ENCODE assay signal across 17 cellular contexts in genomic region chr6:6785163-6785521, GRCh38.
"Had no signal": no experiment of that assay in that cellular context is flagged by ENCODE, and none has a peak within 500 bp of the region (broad histone marks: within the 10 kb centered on the region; RNA-seq: fewer than 3 reads in every experiment).

No MANE protein-coding gene starts in this region.

- H3K4me1 Mint-ChIP-seq: activated CD4-positive, alpha-beta T cell treated with anti-CD3 and anti-CD28 coated beads for 36 hours had no signal

- H3K27ac Mint-ChIP-seq: activated CD4-positive, alpha-beta T cell treated with anti-CD3 and anti-CD28 coated beads for 36 hours; activated CD8-positive, alpha-beta T cell treated with anti-CD3 and anti-CD28 coated beads for 36 hours; activated naive CD8-positive, alpha-beta T cell treated with anti-CD3 and anti-CD28 coated beads, Interleukin-2, amount 10 ng/mL, durations not matched to agents 7 days and 5 days; effector memory CD8-positive, alpha-beta T cell; nephron progenitor cell had no signal

- H3K9me3 Mint-ChIP-seq: activated CD8-positive, alpha-beta T cell treated with anti-CD3 and anti-CD28 coated beads for 36 hours; activated naive CD8-positive, alpha-beta T cell treated with anti-CD3 and anti-CD28 coated beads, Interleukin-2, amount 10 ng/mL, durations not matched to agents 7 days and 5 days; effector memory CD8-positive, alpha-beta T cell had no signal

- H3K9me3 ChIP-seq: ascending aorta, SK-N-SH had no signal

- H3K4me3 Mint-ChIP-seq: activated CD4-positive, alpha-beta T cell treated with anti-CD3 and anti-CD28 coated beads for 36 hours; activated CD8-positive, alpha-beta T cell treated with anti-CD3 and anti-CD28 coated beads for 36 hours; activated naive CD8-positive, alpha-beta T cell treated with anti-CD3 and anti-CD28 coated beads, Interleukin-2, amount 10 ng/mL, durations not matched to agents 7 days and 5 days; effector memory CD8-positive, alpha-beta T cell; nephron progenitor cell had no signal

- DNase-seq: activated CD4-positive, alpha-beta T cell treated with anti-CD3 and anti-CD28 coated beads for 36 hours; activated CD8-positive, alpha-beta memory T cell treated with anti-CD3 and anti-CD28 coated beads, Interleukin-2, amount 50 U/mL, for 4 hours; activated CD8-positive, alpha-beta T cell treated with anti-CD3 and anti-CD28 coated beads for 36 hours; activated naive CD8-positive, alpha-beta T cell treated with anti-CD3 and anti-CD28 coated beads, Interleukin-2, amount 10 ng/mL, durations not matched to agents 7 days and 5 days; central memory CD4-positive, alpha-beta T cell; cortex of kidney; effector memory CD8-positive, alpha-beta T cell; left colon; mesenchymal stem cell; nephron progenitor cell; SK-N-SH; T-helper 1 cell; trophoblast cell; WERI-Rb-1 had no signal

- H3K27me3 Mint-ChIP-seq: activated CD4-positive, alpha-beta T cell treated with anti-CD3 and anti-CD28 coated beads for 36 hours; activated CD8-positive, alpha-beta T cell treated with anti-CD3 and anti-CD28 coated beads for 36 hours had no signal

- H3K27ac ChIP-seq: ascending aorta, epithelial cell of prostate, skin epidermis, WERI-Rb-1 had no signal

- H3K36me3 Mint-ChIP-seq: activated naive CD8-positive, alpha-beta T cell treated with anti-CD3 and anti-CD28 coated beads, Interleukin-2, amount 10 ng/mL, durations not matched to agents 7 days and 5 days had no signal

- H3K9ac ChIP-seq: SK-N-SH had no signal

- H3K4me1 ChIP-seq: ascending aorta had no signal

- ATAC-seq: activated CD4-positive, alpha-beta T cell treated with anti-CD3 and anti-CD28 coated beads for 36 hours; activated CD8-positive, alpha-beta T cell treated with anti-CD3 and anti-CD28 coated beads for 36 hours; effector memory CD8-positive, alpha-beta T cell; left colon had no signal

- H3K4me3 ChIP-seq: ascending aorta, skin epidermis had no signal

- H3K36me3 ChIP-seq: ascending aorta, WERI-Rb-1 had no signal

- H3K4me2 ChIP-seq: SK-N-SH had no signal

- H3K27me3 ChIP-seq: ascending aorta had no signal
